In the genomic region with DNA sequence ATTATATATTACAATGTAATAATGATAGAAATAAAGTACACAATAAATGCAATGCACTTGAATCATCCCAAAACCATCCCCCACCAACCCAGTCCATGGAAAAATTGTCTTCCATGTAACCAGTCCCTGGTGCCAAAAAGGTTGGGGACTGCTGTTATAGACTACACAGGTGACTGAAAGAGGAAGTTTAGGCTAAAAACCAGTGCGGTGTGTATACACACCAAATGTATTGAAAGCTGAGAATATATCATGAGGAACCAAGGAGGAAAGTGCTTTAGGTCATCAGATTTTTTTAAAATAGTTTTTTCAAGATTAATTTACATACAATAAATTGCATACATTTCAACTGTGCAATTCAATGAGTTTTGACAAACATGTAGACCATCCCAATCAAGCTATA, we compare ENCODE assay signal across 30 cellular contexts. TPM values are rescaled to one million over a fixed set of nuclear protein-coding genes. Genes with fewer than 3 reads are reported as not detected.
DNase-seq lines count a peak whose midpoint lies in the region; ATAC-seq and TF ChIP-seq lines count a peak whose summit lies in the region.
"Had no signal": no experiment of that assay in that cellular context is flagged by ENCODE, and none has a peak within 500 bp of the region (broad histone marks: within the 10 kb centered on the region; RNA-seq: fewer than 3 reads in every experiment).

No MANE protein-coding gene starts in this region.

- no peak for TF ChIP-seq CTCF in smooth muscle cell (IDR thresholded peaks at IDR 0.05; ENCODE audit: borderline replicate concordance, insufficient read depth, poor library complexity, severe bottlenecking)

- ATAC-seq in GM18858 (IDR thresholded peaks at IDR 0.05; ENCODE audit: unreplicated experiment) = peak; percentile 73
- peak; percentile 64 for ATAC-seq in GM21447 (IDR thresholded peaks at IDR 0.05; ENCODE audit: unreplicated experiment)
- peak; percentile 69 for ATAC-seq in HG02938 (IDR thresholded peaks at IDR 0.05; ENCODE audit: unreplicated experiment)
- ATAC-seq in HG03521 (IDR thresholded peaks at IDR 0.05; ENCODE audit: unreplicated experiment) = peak; percentile 48
- no peak for ATAC-seq in HG03457 (IDR thresholded peaks at IDR 0.05; ENCODE audit: unreplicated experiment)
- ATAC-seq: activated CD8-positive, alpha-beta T cell treated with anti-CD3 and anti-CD28 coated beads, Interleukin-2, amount 10 ng/mL, durations not matched to agents 7 days and 5 days; activated T-helper 17 cell treated with anti-CD3 and anti-CD28 coated beads, Interleukin-2, amount 50 U/mL, for 72 hours; heart right ventricle; stimulated activated memory B cell treated with anti-CD40 and anti-IgM and Interleukin-4, amounts not matched to agents 10 μg/mL and 1 μg/mL and 100 μg/mL, for 72 hours had no signal

- no peak for DNase-seq in central memory CD4-positive, alpha-beta T cell
- DNase-seq in NCI-H748 treated with DMSO at 0.1 percent for 48 hours (lab: John Stamatoyannopoulos, UW) = no peak
- DNase-seq in smooth muscle cell (lab: John Stamatoyannopoulos, UW; ENCODE audit: unreplicated experiment) = no peak
- DNase-seq: activated CD4-positive, alpha-beta T cell treated with anti-CD3 and anti-CD28 coated beads for 4 hours; activated CD8-positive, alpha-beta T cell treated with anti-CD3 and anti-CD28 coated beads, Interleukin-2, amount 10 ng/mL, durations not matched to agents 7 days and 5 days; activated naive CD4-positive, alpha-beta T cell treated with anti-CD3 and anti-CD28 coated beads, Interleukin-2, amount 50 U/mL, for 16 hours; AML-193; amniotic stem cell; Calu3; CD4-positive, CD25-positive, alpha-beta regulatory T cell; foreskin melanocyte; heart right ventricle; kidney; NCI-H1436; NCI-H2081; NCI-H524 treated with DMSO at 0.1 percent for 48 hours; retina; SIG-M5; substantia nigra; T1000; trophoblast cell; WERI-Rb-1 had no signal

- H3K9me3 ChIP-seq in smooth muscle cell (replicated peaks; ENCODE audit: low read depth) = no peaks in the 10 kb centered on the region
- H3K9me3 ChIP-seq: heart right ventricle had no signal

- H3K79me2 ChIP-seq in smooth muscle cell (ENCODE audit: low read depth) = no peaks in the 10 kb centered on the region
- H3K79me2 ChIP-seq: parathyroid adenoma had no signal

- no peak overlapping the region for H2AFZ ChIP-seq in smooth muscle cell (ENCODE audit: low read depth)
- H2AFZ ChIP-seq: parathyroid adenoma had no signal

- peaks cover 5% of the 10 kb centered on the region for H3K27me3 ChIP-seq in smooth muscle cell (ENCODE audit: low read depth)
- H3K27me3 ChIP-seq: heart right ventricle had no signal

- no peaks in the 10 kb centered on the region for H3K36me3 ChIP-seq in smooth muscle cell (ENCODE audit: low read depth)
- H3K36me3 ChIP-seq: heart right ventricle, WERI-Rb-1 had no signal

- no peak overlapping the region for H3K4me2 ChIP-seq in smooth muscle cell

- H4K20me1 ChIP-seq in smooth muscle cell (ENCODE audit: low read depth) = no peaks in the 10 kb centered on the region

- H3F3A ChIP-seq in smooth muscle cell (ENCODE audit: low read depth) = no peaks in the 10 kb centered on the region

- H3K27ac ChIP-seq in smooth muscle cell (ENCODE audit: low read depth) = no peak overlapping the region
- H3K27ac ChIP-seq: heart right ventricle, parathyroid adenoma, WERI-Rb-1 had no signal

- H3K4me3 ChIP-seq in smooth muscle cell = no peak overlapping the region
- H3K4me3 ChIP-seq: heart right ventricle had no signal

- WGBS in smooth muscle cell (ENCODE audit: low lambda C conversion rate) = 93% methylated on average over 1 of the region's 1 CpG

- H3K4me1 ChIP-seq in smooth muscle cell (ENCODE audit: low read depth) = no peaks in the 10 kb centered on the region
- H3K4me1 ChIP-seq: heart right ventricle, parathyroid adenoma had no signal

- H3K9ac ChIP-seq in smooth muscle cell (ENCODE audit: low read depth) = no peak overlapping the region
- H3K9ac ChIP-seq: parathyroid adenoma had no signal

RNA-seq across cellular contexts. Expression of a gene that starts 20.5 kb away (rescaled TPM):
- 53.8 and 70.3 TPM in 2 replicates for total RNA-seq in smooth muscle cell
- polyA plus RNA-seq in smooth muscle cell = 25.8 and 27.5 TPM in 2 replicates
